ENCODE assay signal across 10 cellular contexts in genomic region chr17:56290486-56291118, GRCh38.
DNase-seq lines count a peak whose midpoint lies in the region; ATAC-seq and TF ChIP-seq lines count a peak whose summit lies in the region.
"Had no signal": no experiment of that assay in that cellular context is flagged by ENCODE, and none has a peak within 500 bp of the region (broad histone marks: within the 10 kb centered on the region; RNA-seq: fewer than 3 reads in every experiment).

No MANE protein-coding gene starts in this region.

- H3K4me3 ChIP-seq in MG63 (peak overlapping the region; percentile 17), coronary artery (peak overlapping the region; percentile 16)

- peak overlapping the region; percentile 46 for H3K4me3 Mint-ChIP-seq in activated CD4-positive, alpha-beta T cell treated with anti-CD3 and anti-CD28 coated beads, Interleukin-2, amount 10 ng/mL, durations not matched to agents 7 days and 5 days
- no peak overlapping the region for H3K4me3 Mint-ChIP-seq in activated CD4-positive, alpha-beta T cell treated with anti-CD3 and anti-CD28 coated beads for 36 hours
- H3K4me3 Mint-ChIP-seq in stimulated activated effector memory CD8-positive, alpha-beta T cell treated with anti-CD3 and anti-CD28 coated beads, Interleukin-12 subunit alpha, Interleukin-12 subunit beta, amount 100 ng/mL, for 72 hours = peak overlapping the region; percentile 1

- DNase-seq in activated CD4-positive, alpha-beta T cell treated with anti-CD3 and anti-CD28 coated beads, Interleukin-2, amount 10 ng/mL, durations not matched to agents 7 days and 5 days = no peak
- DNase-seq in activated CD4-positive, alpha-beta T cell treated with anti-CD3 and anti-CD28 coated beads for 36 hours = no peak
- DNase-seq in MG63 (no peak), coronary artery (ENCODE audit: low spot score) (no peak), NCI-H82 treated with DMSO at 0.1 percent for 48 hours (lab: John Stamatoyannopoulos, UW; ENCODE audit: unreplicated experiment) (no peak), inferior parietal cortex (ENCODE audit: extremely low spot score) (no peak)
- DNase-seq in stimulated activated effector memory CD8-positive, alpha-beta T cell treated with anti-CD3 and anti-CD28 coated beads, Interleukin-12 subunit alpha, Interleukin-12 subunit beta, amount 100 ng/mL, for 72 hours (ENCODE audit: low spot score in 2 of 2) = no peak
- DNase-seq: activated CD4-positive, alpha-beta T cell treated with anti-CD3 and anti-CD28 coated beads, Interleukin-2, amount 50 U/mL, for 4 hours; cerebellar nuclear complex had no signal

- no peaks in the 10 kb centered on the region for H3K9me3 ChIP-seq in MG63

- CTCF ChIA-PET in activated CD4-positive, alpha-beta T cell treated with anti-CD3 and anti-CD28 coated beads, Interleukin-2, amount 10 ng/mL, durations not matched to agents 7 days and 5 days (lab: Charles Lee) = interaction anchor here (1.3 kb wide), 1 partner anchor 20 kb away, joined by 4 read pairs; no protein-coding TSS in a partner anchor
- CTCF ChIA-PET in activated CD4-positive, alpha-beta T cell treated with anti-CD3 and anti-CD28 coated beads for 36 hours (lab: Charles Lee) = interaction anchor here (0.5 to 0.7 kb wide), 2 partner anchors 34 to 1959 kb away, joined by 3 read pairs; no protein-coding TSS in a partner anchor

- peaks cover 3% of the 10 kb centered on the region for H3K9me3 Mint-ChIP-seq in activated CD4-positive, alpha-beta T cell treated with anti-CD3 and anti-CD28 coated beads, Interleukin-2, amount 10 ng/mL, durations not matched to agents 7 days and 5 days
- H3K9me3 Mint-ChIP-seq in activated CD4-positive, alpha-beta T cell treated with anti-CD3 and anti-CD28 coated beads for 36 hours (ENCODE audit: low read depth) = no peaks in the 10 kb centered on the region
- H3K9me3 Mint-ChIP-seq in stimulated activated effector memory CD8-positive, alpha-beta T cell treated with anti-CD3 and anti-CD28 coated beads, Interleukin-12 subunit alpha, Interleukin-12 subunit beta, amount 100 ng/mL, for 72 hours = peaks cover 2% of the 10 kb centered on the region

- peak overlapping the region; percentile 71 for H3K27ac Mint-ChIP-seq in activated CD4-positive, alpha-beta T cell treated with anti-CD3 and anti-CD28 coated beads, Interleukin-2, amount 10 ng/mL, durations not matched to agents 7 days and 5 days
- H3K27ac Mint-ChIP-seq in activated CD4-positive, alpha-beta T cell treated with anti-CD3 and anti-CD28 coated beads for 36 hours = no peak overlapping the region
- peak overlapping the region; percentile 1 for H3K27ac Mint-ChIP-seq in stimulated activated effector memory CD8-positive, alpha-beta T cell treated with anti-CD3 and anti-CD28 coated beads, Interleukin-12 subunit alpha, Interleukin-12 subunit beta, amount 100 ng/mL, for 72 hours

- peaks cover 2% of the 10 kb centered on the region for H3K36me3 Mint-ChIP-seq in activated CD4-positive, alpha-beta T cell treated with anti-CD3 and anti-CD28 coated beads, Interleukin-2, amount 10 ng/mL, durations not matched to agents 7 days and 5 days (ENCODE audit: low read depth)
- H3K36me3 Mint-ChIP-seq in activated CD4-positive, alpha-beta T cell treated with anti-CD3 and anti-CD28 coated beads for 36 hours (ENCODE audit: low read depth) = no peaks in the 10 kb centered on the region
- H3K36me3 Mint-ChIP-seq in stimulated activated effector memory CD8-positive, alpha-beta T cell treated with anti-CD3 and anti-CD28 coated beads, Interleukin-12 subunit alpha, Interleukin-12 subunit beta, amount 100 ng/mL, for 72 hours = no peaks in the 10 kb centered on the region

- POLR2A ChIA-PET in activated CD4-positive, alpha-beta T cell treated with anti-CD3 and anti-CD28 coated beads, Interleukin-2, amount 10 ng/mL, durations not matched to agents 7 days and 5 days (lab: Charles Lee) = no interaction called here
- POLR2A ChIA-PET in activated CD4-positive, alpha-beta T cell treated with anti-CD3 and anti-CD28 coated beads for 36 hours (lab: Charles Lee) = no interaction called here

- no peak for TF ChIP-seq CTCF in coronary artery (IDR thresholded peaks at IDR 0.05)

- H3K27ac ChIP-seq in coronary artery = no peak overlapping the region

- no peaks in the 10 kb centered on the region for H3K27me3 ChIP-seq in MG63

- ATAC-seq in activated CD4-positive, alpha-beta T cell treated with anti-CD3 and anti-CD28 coated beads for 36 hours = no peak
- ATAC-seq in stimulated activated effector memory CD8-positive, alpha-beta T cell treated with anti-CD3 and anti-CD28 coated beads, Interleukin-12 subunit alpha, Interleukin-12 subunit beta, amount 100 ng/mL, for 72 hours = no peak
- ATAC-seq in HG02571 (IDR thresholded peaks at IDR 0.05; ENCODE audit: unreplicated experiment) = no peak

- no peaks in the 10 kb centered on the region for H3K36me3 ChIP-seq in MG63

- H3K27me3 Mint-ChIP-seq in activated CD4-positive, alpha-beta T cell treated with anti-CD3 and anti-CD28 coated beads, Interleukin-2, amount 10 ng/mL, durations not matched to agents 7 days and 5 days = no peaks in the 10 kb centered on the region
- no peaks in the 10 kb centered on the region for H3K27me3 Mint-ChIP-seq in activated CD4-positive, alpha-beta T cell treated with anti-CD3 and anti-CD28 coated beads for 36 hours

- intact Hi-C loops in activated CD4-positive, alpha-beta T cell treated with anti-CD3 and anti-CD28 coated beads for 36 hours (cut with DNase I, micrococcal nuclease) = loop anchor here in 1 of 2 experiments (5.0 to 10.0 kb wide), 2 partner anchors 268 to 474 kb away; no protein-coding TSS in a partner anchor

- peaks cover 19% of the 10 kb centered on the region for H3K4me1 Mint-ChIP-seq in activated CD4-positive, alpha-beta T cell treated with anti-CD3 and anti-CD28 coated beads, Interleukin-2, amount 10 ng/mL, durations not matched to agents 7 days and 5 days
- H3K4me1 Mint-ChIP-seq in activated CD4-positive, alpha-beta T cell treated with anti-CD3 and anti-CD28 coated beads for 36 hours = peaks cover 23% of the 10 kb centered on the region
- H3K4me1 Mint-ChIP-seq in stimulated activated effector memory CD8-positive, alpha-beta T cell treated with anti-CD3 and anti-CD28 coated beads, Interleukin-12 subunit alpha, Interleukin-12 subunit beta, amount 100 ng/mL, for 72 hours = peaks cover 7% of the 10 kb centered on the region
